In the genomic region with DNA sequence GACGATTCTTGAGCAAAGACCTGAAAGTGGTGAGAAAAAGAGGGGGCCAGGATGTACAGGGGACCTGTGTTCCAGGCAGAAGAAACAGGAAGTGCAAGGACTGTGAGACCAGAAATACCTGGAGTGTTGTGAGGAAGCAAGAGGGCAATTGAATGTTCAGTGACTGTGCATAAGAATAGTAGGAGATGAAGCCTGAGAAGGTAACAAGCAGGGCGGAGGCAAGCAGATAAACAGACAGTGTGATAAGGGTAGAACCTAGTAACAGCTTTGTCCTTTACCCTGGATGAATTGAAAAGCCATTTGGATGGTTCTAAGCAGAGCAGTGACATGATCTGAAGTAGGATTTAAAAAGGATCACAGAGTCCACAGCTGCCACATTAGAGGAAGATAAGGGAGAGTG, we compare ENCODE assay signal across 18 cellular contexts. TPM values are rescaled to one million over a fixed set of nuclear protein-coding genes. Genes with fewer than 3 reads are reported as not detected.
DNase-seq lines count a peak whose midpoint lies in the region; TF ChIP-seq lines count a peak whose summit lies in the region.
"Had no signal": no experiment of that assay in that cellular context is flagged by ENCODE, and none has a peak within 500 bp of the region (broad histone marks: within the 10 kb centered on the region; RNA-seq: fewer than 3 reads in every experiment).

No MANE protein-coding gene starts in this region.

- H3K27ac ChIP-seq in AG04450 (ENCODE audit: low read depth, low read length) (peak overlapping the region; percentile 60), caudate nucleus (ENCODE audit: low read depth, low read length) (no peak overlapping the region)
- H3K27ac ChIP-seq: psoas muscle had no signal

- POLR2A ChIA-PET in AG04450 (lab: Yijun Ruan, JAX), result no interaction called here

- H3K27me3 ChIP-seq in AG04450 (ENCODE audit: control insufficient read depth, insufficient read depth, low read length), result no peaks in the 10 kb centered on the region
- H3K27me3 ChIP-seq: vagina had no signal

- DNase-seq in AG04450 (ENCODE audit: low read depth, low spot score) (no peak), M059J (ENCODE audit: low read depth) (peak; percentile 57), dermis blood vessel endothelial cell (peak; percentile 42), myocyte (ENCODE audit: low read depth) (peak; percentile 28), medulla oblongata (ENCODE audit: extremely low spot score) (no peak), GM13976 (ENCODE audit: low spot score) (no peak), NCI-H146 (lab: John Stamatoyannopoulos, UW) (no peak), caudate nucleus (lab: John Stamatoyannopoulos, UW) (no peak)
- DNase-seq: activated naive CD4-positive, alpha-beta T cell treated with anti-CD3 and anti-CD28 coated beads, Interleukin-2, amount 10 ng/mL, durations not matched to agents 7 days and 5 days; cerebellar nuclear complex; DMS153; NCI-H1417 treated with DMSO at 0.1 percent for 48 hours; NCI-H510A; psoas muscle; SHP77; stimulated activated CD4-positive, alpha-beta T cell treated with anti-CD3 and anti-CD28 coated beads, Interleukin-2, amount 100 ng/mL, for 48 hours had no signal

- CTCF ChIA-PET in AG04450 (lab: Charles Lee), result interaction anchor here (1.4 to 4.2 kb wide), 5 partner anchors 12 to 101 kb away, joined by 4 to 27 read pairs (median 16); no protein-coding TSS in a partner anchor

- no peaks in the 10 kb centered on the region for H3K9me3 ChIP-seq in AG04450 (ENCODE audit: control insufficient read depth, insufficient read depth, low read length)
- H3K9me3 ChIP-seq: psoas muscle, vagina had no signal

- TF ChIP-seq CTCF in AG04450 (IDR thresholded peaks at IDR 0.05; ENCODE audit: low read depth, low read length) (no peak), GM13976 (IDR thresholded peaks at IDR 0.05; ENCODE audit: borderline replicate concordance, control extremely low read depth, extremely low read depth, insufficient read depth, missing control alignments) (no peak)

- in situ Hi-C loops in GM13976 (cut with MboI; ENCODE audit: low sequenced_read_pairs, unreplicated experiment), result no loop called here

- no peak overlapping the region for H3K4me3 ChIP-seq in AG04450 (ENCODE audit: low read depth, low read length)
- H3K4me3 ChIP-seq: psoas muscle, vagina had no signal

RNA-seq across cellular contexts. Expression of a gene that starts 4.0 kb away (rescaled TPM):
- polyA plus RNA-seq in AG04450 (2011; rRNA removed), result 63.7 and 88.9 TPM in 2 replicates
- polyA minus RNA-seq in AG04450 (2011; rRNA and poly(A)+ RNA removed), result 27.0 and 59.3 TPM in 2 replicates
- 240 and 344 TPM in 2 replicates for total RNA-seq in M059J (2014; rRNA removed; shearing (Covaris generic))
- 124 and 201 TPM in 2 replicates for total RNA-seq in dermis blood vessel endothelial cell
- 71.0 and 77.1 TPM in 2 replicates for total RNA-seq in myocyte
- 190 TPM for polyA plus RNA-seq in myocyte (2012)
- polyA plus RNA-seq: IgD-negative memory B cell had no signal

Comparison
In these comparisons a context has a peak if more than half of its experiments do, and no peak if none do; other contexts are left out.
1. DNase-seq: peak in M059J (single experiment), dermis blood vessel endothelial cell (single experiment) and myocyte (single experiment); none in AG04450 (single experiment), medulla oblongata (single experiment), GM13976 (single experiment), NCI-H146 (single experiment) and caudate nucleus (0 of 61).